In genomic region chr12:16417058-16417457, GRCh38 we compare ENCODE assay signal across 27 cellular contexts.
"Had no signal": no experiment of that assay in that cellular context is flagged by ENCODE, and none has a peak within 500 bp of the region (broad histone marks: within the 10 kb centered on the region; RNA-seq: fewer than 3 reads in every experiment).

No MANE protein-coding gene starts in this region.

- H3K36me3 ChIP-seq: brain microvascular endothelial cell, gastrocnemius medialis, pancreas, right atrium auricular region, suprapubic skin, tibial nerve had no signal

- ATAC-seq: activated CD4-positive, CD25-positive, alpha-beta regulatory T cell treated with anti-CD3 and anti-CD28 coated beads, Interleukin-2, amount 50 U/mL, for 24 hours; gastrocnemius medialis; left cardiac atrium; pancreas; psoas muscle had no signal

- H3K27ac ChIP-seq: brain microvascular endothelial cell, epithelial cell of prostate, gastrocnemius medialis, pancreas, psoas muscle, right atrium auricular region, suprapubic skin, tibial nerve, VCaP had no signal

- H3K4me1 ChIP-seq: gastrocnemius medialis, pancreas, psoas muscle, right atrium auricular region, suprapubic skin, tibial nerve had no signal

- H3K9me3 ChIP-seq: gastrocnemius medialis, pancreas, psoas muscle, right atrium auricular region, suprapubic skin, tibial nerve had no signal

- DNase-seq: activated CD4-positive, alpha-beta T cell treated with anti-CD3 and anti-CD28 coated beads for 48 hours; activated CD4-positive, alpha-beta T cell treated with anti-CD3 and anti-CD28 coated beads, Interleukin-2, amount 50 U/mL, for 48 hours; activated CD8-positive, alpha-beta memory T cell treated with anti-CD3 and anti-CD28 coated beads, Interleukin-2, amount 50 U/mL, for 4 hours; activated effector memory CD4-positive, alpha-beta T cell treated with anti-CD3 and anti-CD28 coated beads, Interleukin-2, amount 50 U/mL, for 16 hours; activated naive CD4-positive, alpha-beta T cell treated with anti-CD3 and anti-CD28 coated beads, Interleukin-2, amount 10 ng/mL, durations not matched to agents 7 days and 5 days; activated naive CD8-positive, alpha-beta T cell treated with anti-CD3 and anti-CD28 coated beads, Interleukin-2, amount 10 ng/mL, durations not matched to agents 7 days and 5 days; activated T-cell treated with anti-CD3 and anti-CD28 coated beads, Interleukin-2, amount 50 U/mL, for 1 hour; brain microvascular endothelial cell; gastrocnemius medialis; glutamatergic neuron; left cardiac atrium; mammary epithelial cell; naive B cell; nucleus accumbens; pancreas; psoas muscle; stimulated activated CD4-positive, alpha-beta T cell treated with anti-CD3 and anti-CD28 coated beads, Interleukin-15, amount 100 ng/mL, for 24 hours; stimulated activated naive CD4-positive, alpha-beta T cell; T-helper 9 cell had no signal

- H3K27ac Mint-ChIP-seq: activated naive CD4-positive, alpha-beta T cell treated with anti-CD3 and anti-CD28 coated beads, Interleukin-2, amount 10 ng/mL, durations not matched to agents 7 days and 5 days; activated naive CD8-positive, alpha-beta T cell treated with anti-CD3 and anti-CD28 coated beads, Interleukin-2, amount 10 ng/mL, durations not matched to agents 7 days and 5 days; activated T-helper 1 cell treated with anti-CD3 and anti-CD28 coated beads, Interleukin-12 subunit alpha, Interleukin-12 subunit beta, Interleukin-2, Interleukin-4 antibody, amounts not matched to agents 30 ng/mL and 10 ng/mL and 1 ng/mL, durations not matched to agents 14 hours and 24 hours and 36 hours; mesothelial cell of epicardium had no signal

- H3K9me3 Mint-ChIP-seq: mesothelial cell of epicardium had no signal

- H3K4me3 Mint-ChIP-seq: activated naive CD4-positive, alpha-beta T cell treated with anti-CD3 and anti-CD28 coated beads, Interleukin-2, amount 10 ng/mL, durations not matched to agents 7 days and 5 days; activated naive CD8-positive, alpha-beta T cell treated with anti-CD3 and anti-CD28 coated beads, Interleukin-2, amount 10 ng/mL, durations not matched to agents 7 days and 5 days; activated T-helper 1 cell treated with anti-CD3 and anti-CD28 coated beads, Interleukin-12 subunit alpha, Interleukin-12 subunit beta, Interleukin-2, Interleukin-4 antibody, amounts not matched to agents 30 ng/mL and 10 ng/mL and 1 ng/mL, durations not matched to agents 14 hours and 24 hours and 36 hours; mesothelial cell of epicardium; naive B cell had no signal

- H3K4me1 Mint-ChIP-seq: activated naive CD4-positive, alpha-beta T cell treated with anti-CD3 and anti-CD28 coated beads, Interleukin-2, amount 10 ng/mL, durations not matched to agents 7 days and 5 days; activated naive CD8-positive, alpha-beta T cell treated with anti-CD3 and anti-CD28 coated beads, Interleukin-2, amount 10 ng/mL, durations not matched to agents 7 days and 5 days; mesothelial cell of epicardium; naive B cell had no signal

- H3K36me3 Mint-ChIP-seq: activated naive CD4-positive, alpha-beta T cell treated with anti-CD3 and anti-CD28 coated beads, Interleukin-2, amount 10 ng/mL, durations not matched to agents 7 days and 5 days; activated naive CD8-positive, alpha-beta T cell treated with anti-CD3 and anti-CD28 coated beads, Interleukin-2, amount 10 ng/mL, durations not matched to agents 7 days and 5 days; mesothelial cell of epicardium; naive B cell had no signal

- H3K27me3 ChIP-seq: brain microvascular endothelial cell, gastrocnemius medialis, pancreas, right atrium auricular region, suprapubic skin, tibial nerve had no signal

- H3K4me3 ChIP-seq: gastrocnemius medialis, pancreas, psoas muscle, right atrium auricular region, suprapubic skin, tibial nerve had no signal

- H3K27me3 Mint-ChIP-seq: activated naive CD4-positive, alpha-beta T cell treated with anti-CD3 and anti-CD28 coated beads, Interleukin-2, amount 10 ng/mL, durations not matched to agents 7 days and 5 days; activated naive CD8-positive, alpha-beta T cell treated with anti-CD3 and anti-CD28 coated beads, Interleukin-2, amount 10 ng/mL, durations not matched to agents 7 days and 5 days; naive B cell had no signal
